Comparison of ENCODE assay signal across 5 cellular contexts in genomic region chr16:882671-883070, GRCh38.
DNase-seq lines count a peak whose midpoint lies in the region; ATAC-seq and TF ChIP-seq lines count a peak whose summit lies in the region.
"Not testable (repeated sequence)": the region's sequence is repeated elsewhere in the genome, so short reads cannot be mapped to it uniquely, and the experiment has no call there.

No MANE protein-coding gene starts in this region.

- not testable (repeated sequence) for H3K36me3 Mint-ChIP-seq in T-helper 17 cell (ENCODE audit: low read depth)
- peaks cover 30% of the 10 kb centered on the region for H3K36me3 Mint-ChIP-seq in stimulated activated memory B cell treated with anti-CD40 and anti-IgM and Interleukin-4, amounts not matched to agents 10 μg/mL and 1 μg/mL and 100 μg/mL, for 72 hours

- peak overlapping the region; percentile 13 for H3K4me3 Mint-ChIP-seq in T-helper 17 cell
- not testable (repeated sequence) for H3K4me3 Mint-ChIP-seq in stimulated activated memory B cell treated with anti-CD40 and anti-IgM and Interleukin-4, amounts not matched to agents 10 μg/mL and 1 μg/mL and 100 μg/mL, for 72 hours

- not testable (repeated sequence) for H3K27ac ChIP-seq in lower lobe of right lung

- H3K4me1 Mint-ChIP-seq in T-helper 17 cell, result not testable (repeated sequence)
- H3K4me1 Mint-ChIP-seq in stimulated activated memory B cell treated with anti-CD40 and anti-IgM and Interleukin-4, amounts not matched to agents 10 μg/mL and 1 μg/mL and 100 μg/mL, for 72 hours, result peaks cover 11% of the 10 kb centered on the region

- intact Hi-C loops in left ventricle myocardium superior (cut with micrococcal nuclease); lower lobe of right lung (cut with DNase I); posterior vena cava (cut with DNase I): not testable (repeated sequence)

- not testable (repeated sequence) for H3K36me3 ChIP-seq in lower lobe of right lung

- not testable (repeated sequence) for H3K4me3 ChIP-seq in lower lobe of right lung

- DNase-seq in T-helper 17 cell, result not testable (repeated sequence)
- DNase-seq in left ventricle myocardium superior (peak; percentile 7), lower lobe of right lung (peak; percentile 15), posterior vena cava (ENCODE audit: low spot score) (peak; percentile 54)

- not testable (repeated sequence) for H3K27me3 Mint-ChIP-seq in T-helper 17 cell; stimulated activated memory B cell treated with anti-CD40 and anti-IgM and Interleukin-4, amounts not matched to agents 10 μg/mL and 1 μg/mL and 100 μg/mL, for 72 hours

- not testable (repeated sequence) for H3K27me3 ChIP-seq in lower lobe of right lung (ENCODE audit: low read depth)

- not testable (repeated sequence) for H3K27ac Mint-ChIP-seq in T-helper 17 cell
- peak overlapping the region; percentile 20 for H3K27ac Mint-ChIP-seq in stimulated activated memory B cell treated with anti-CD40 and anti-IgM and Interleukin-4, amounts not matched to agents 10 μg/mL and 1 μg/mL and 100 μg/mL, for 72 hours

- not testable (repeated sequence) for TF ChIP-seq CTCF in lower lobe of right lung (IDR thresholded peaks at IDR 0.05)

- ATAC-seq in T-helper 17 cell; left ventricle myocardium superior; lower lobe of right lung; stimulated activated memory B cell treated with anti-CD40 and anti-IgM and Interleukin-4, amounts not matched to agents 10 μg/mL and 1 μg/mL and 100 μg/mL, for 72 hours: not testable (repeated sequence)

- H3K4me1 ChIP-seq in lower lobe of right lung, result not testable (repeated sequence)

- not testable (repeated sequence) for H3K9me3 ChIP-seq in T-helper 17 cell (ENCODE audit: control insufficient read depth, low read length, poor library complexity, severe bottlenecking)
- H3K9me3 ChIP-seq in lower lobe of right lung, result peaks cover 23% of the 10 kb centered on the region

- not testable (repeated sequence) for H3K9me3 Mint-ChIP-seq in stimulated activated memory B cell treated with anti-CD40 and anti-IgM and Interleukin-4, amounts not matched to agents 10 μg/mL and 1 μg/mL and 100 μg/mL, for 72 hours
